Comparison of ENCODE assay signal across 9 cellular contexts in the genomic region with DNA sequence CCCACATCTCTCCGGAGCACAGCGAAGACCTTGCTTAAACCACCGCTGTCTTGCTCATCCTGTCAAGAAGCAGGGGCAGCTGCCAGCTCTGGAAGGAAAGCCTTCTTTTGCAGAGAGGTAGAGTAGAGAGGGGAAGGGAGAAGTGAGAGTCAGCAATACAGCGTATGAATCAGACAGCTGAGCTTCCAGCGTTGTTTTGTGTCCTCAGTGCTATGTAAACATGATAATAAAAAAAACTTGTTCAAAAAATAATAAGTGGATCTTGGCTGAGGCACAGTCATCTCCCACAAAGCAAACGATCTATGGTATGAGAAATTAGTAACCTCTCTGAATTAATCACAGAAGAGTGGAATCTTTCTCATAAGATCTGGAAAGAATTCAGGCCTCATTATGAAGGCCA. TPM values are rescaled to one million over a fixed set of nuclear protein-coding genes. Genes with fewer than 3 reads are reported as not detected.
A peak's percentile ranks its signal among the peaks of the same experiment; 100 is the strongest.
DNase-seq lines count a peak whose midpoint lies in the region; ATAC-seq and TF ChIP-seq lines count a peak whose summit lies in the region.
"Had no signal": no experiment of that assay in that cellular context is flagged by ENCODE, and none has a peak within 500 bp of the region (broad histone marks: within the 10 kb centered on the region; RNA-seq: fewer than 3 reads in every experiment).

No MANE protein-coding gene starts in this region.

- TF ChIP-seq POLR2A in esophagus squamous epithelium (IDR thresholded peaks at IDR 0.05): no peak

- peaks cover 3 to 87% (median 39%) of the 10 kb centered on the region in 3 donors for H3K4me1 ChIP-seq in esophagus squamous epithelium

- no peak overlapping the region for H3K4me3 ChIP-seq in esophagus squamous epithelium
- H3K4me3 ChIP-seq: psoas muscle had no signal

- H3K27me3 ChIP-seq in esophagus squamous epithelium: no peaks in the 10 kb centered on the region

- no peaks in the 10 kb centered on the region for H3K9me3 ChIP-seq in esophagus squamous epithelium
- H3K9me3 ChIP-seq: psoas muscle had no signal

- no peak for TF ChIP-seq CTCF in esophagus squamous epithelium (IDR thresholded peaks at IDR 0.05)

- 19 to 20% methylated on average over 6 of the region's 6 CpGs for WGBS in esophagus squamous epithelium, 2 donors

- intact Hi-C loops in esophagus squamous epithelium (cut with DNase I): no loop called here

- peak; percentile 44 for DNase-seq in NCI-H1436 treated with DMSO at 0.1 percent for 48 hours (lab: John Stamatoyannopoulos, UW)
- no peak for DNase-seq in NCI-H1436 (lab: John Stamatoyannopoulos, UW)
- peak; percentile 67 for DNase-seq in NCI-H1105 treated with DMSO at 0.1 percent for 48 hours (lab: John Stamatoyannopoulos, UW)
- no peak for DNase-seq in esophagus squamous epithelium (lab: John Stamatoyannopoulos, UW)
- peak; percentile 77 for DNase-seq in smooth muscle cell of the brain vasculature (ENCODE audit: low read depth, low spot score)
- DNase-seq in NCI-H2227 (lab: John Stamatoyannopoulos, UW; ENCODE audit: unreplicated experiment): no peak
- no peak for DNase-seq in NCI-H146 treated with DMSO at 0.1 percent for 48 hours (lab: John Stamatoyannopoulos, UW; ENCODE audit: unreplicated experiment)
- DNase-seq: psoas muscle had no signal

- no peaks in the 10 kb centered on the region for H3K36me3 ChIP-seq in esophagus squamous epithelium

- H3K27ac ChIP-seq in esophagus squamous epithelium: peak overlapping the region; percentile 31 to 82 (median 60)
- H3K27ac ChIP-seq: psoas muscle had no signal

- ATAC-seq in HG03457 (IDR thresholded peaks at IDR 0.05; ENCODE audit: unreplicated experiment): no peak

RNA-seq across cellular contexts. Expression of a gene that starts 29.7 kb away (rescaled TPM):
- total RNA-seq in esophagus squamous epithelium: 10 to 100 TPM in 2 of 4 donors, 1 to 10 TPM in 2; 4.0 to 23.0 (median 13.8) TPM

Comparison
In these comparisons a context has a peak if more than half of its experiments do, and no peak if none do; other contexts are left out.
1. DNase-seq: peak in NCI-H1436 treated with DMSO at 0.1 percent for 48 hours (single experiment), NCI-H1105 treated with DMSO at 0.1 percent for 48 hours (single experiment) and smooth muscle cell of the brain vasculature (single experiment); none in NCI-H1436 (single experiment), esophagus squamous epithelium (single experiment), NCI-H2227 (single experiment) and NCI-H146 treated with DMSO at 0.1 percent for 48 hours (single experiment).